ENCODE assay signal across 22 cellular contexts in the genomic region with DNA sequence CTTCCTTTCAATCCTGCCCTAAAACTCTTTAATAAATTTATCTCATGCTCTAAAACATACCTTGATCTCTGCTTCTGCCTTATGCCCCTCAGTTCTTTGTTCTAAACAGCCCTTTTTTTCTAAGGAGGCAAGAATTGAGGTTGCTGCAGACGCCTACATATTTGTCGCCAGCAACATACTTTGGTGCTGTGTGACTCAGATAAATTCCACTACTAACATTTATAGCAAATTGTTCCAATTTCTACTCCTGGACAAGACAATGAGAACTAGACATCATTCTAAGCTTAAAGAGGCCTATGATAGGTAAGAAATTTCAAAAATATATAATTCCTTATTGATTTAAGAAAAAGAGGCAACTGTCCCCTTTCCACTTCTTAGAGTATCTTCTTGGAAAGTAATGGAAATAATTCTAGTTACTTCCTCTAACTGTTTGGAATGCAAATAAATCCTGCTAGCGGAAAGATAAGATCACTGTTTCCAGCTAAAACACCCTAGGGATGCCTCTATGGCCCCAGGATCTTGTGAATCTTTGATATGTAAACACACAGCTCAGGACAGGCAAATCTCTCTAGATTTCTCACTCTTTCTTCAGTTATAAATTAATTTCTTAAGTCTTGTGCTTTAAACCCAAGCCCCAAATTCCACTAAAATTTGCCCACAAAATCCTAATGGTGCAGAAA.
DNase-seq lines count a peak whose midpoint lies in the region; ATAC-seq and TF ChIP-seq lines count a peak whose summit lies in the region.
"Had no signal": no experiment of that assay in that cellular context is flagged by ENCODE, and none has a peak within 500 bp of the region (broad histone marks: within the 10 kb centered on the region; RNA-seq: fewer than 3 reads in every experiment).

No MANE protein-coding gene starts in this region.

- no peak overlapping the region for H3K4me3 ChIP-seq in BJ (ENCODE audit: low read depth, low read length)
- no peak overlapping the region for H3K4me3 ChIP-seq in choroid plexus epithelial cell (ENCODE audit: low read depth, low read length)
- no peak overlapping the region for H3K4me3 ChIP-seq in smooth muscle cell
- H3K4me3 ChIP-seq in dorsolateral prefrontal cortex = no peak overlapping the region
- H3K4me3 ChIP-seq: mucosa of descending colon, stomach, tibial artery had no signal

- H3K36me3 ChIP-seq in BJ (ENCODE audit: control insufficient read depth, insufficient read depth, low read length) = no peaks in the 10 kb centered on the region
- H3K36me3 ChIP-seq in smooth muscle cell (ENCODE audit: low read depth) = no peaks in the 10 kb centered on the region
- H3K36me3 ChIP-seq: stomach, tibial artery had no signal

- H3K27ac ChIP-seq in smooth muscle cell (ENCODE audit: low read depth) (peak overlapping the region; percentile 48), dorsolateral prefrontal cortex (no peak overlapping the region)
- H3K27ac ChIP-seq: stomach, tibial artery had no signal

- no peak overlapping the region for H3K9ac ChIP-seq in smooth muscle cell (ENCODE audit: low read depth)

- TF ChIP-seq CTCF in BJ (IDR thresholded peaks at IDR 0.05; ENCODE audit: insufficient read depth, low read depth, low read length) (no peak), choroid plexus epithelial cell (conservative IDR thresholded peaks at IDR 0.05; ENCODE audit: low read depth, low read length) (no peak), smooth muscle cell (IDR thresholded peaks at IDR 0.05; ENCODE audit: borderline replicate concordance, insufficient read depth, poor library complexity, severe bottlenecking) (no peak), dorsolateral prefrontal cortex (IDR thresholded peaks at IDR 0.05 in 54 of 56, conservative IDR thresholded peaks at IDR 0.05 in 2 of 56; ENCODE audit: low read depth in 1 of 56, partially characterized antibody in 56 of 56) (no peak)

- intact Hi-C loops in dorsolateral prefrontal cortex (cut with DNase I) = no loop called here

- no peaks in the 10 kb centered on the region for H3K9me3 ChIP-seq in smooth muscle cell (replicated peaks; ENCODE audit: low read depth)
- H3K9me3 ChIP-seq: mucosa of descending colon, stomach, tibial artery had no signal

- CTCF ChIA-PET in BJ (lab: Yijun Ruan, JAX) = no interaction called here

- POLR2A ChIA-PET in BJ (lab: Charles Lee) = interaction anchor here (0.7 kb wide), 1 partner anchor 1285 kb away, joined by 3 read pairs; no protein-coding TSS in a partner anchor

- ATAC-seq in GM21390 (IDR thresholded peaks at IDR 0.05; ENCODE audit: unreplicated experiment) = no peak
- ATAC-seq: CD8-positive, alpha-beta T cell; left ventricle myocardium superior; mucosa of descending colon; natural killer cell treated with Interleukin-12 subunit alpha and Interleukin-12 subunit beta and Interleukin-15 and Interleukin-18, amount 100 ng/mL, for 72 hours; Panc1; T-cell had no signal

- DNase-seq in BJ (ENCODE audit: low read depth) = peak; percentile 34
- DNase-seq in M059J (ENCODE audit: low read depth) = peak; percentile 65
- peak; percentile 23 for DNase-seq in choroid plexus epithelial cell (ENCODE audit: low read depth)
- no peak for DNase-seq in smooth muscle cell (lab: John Stamatoyannopoulos, UW; ENCODE audit: unreplicated experiment)
- DNase-seq in dorsolateral prefrontal cortex = no peak
- DNase-seq in SW480 (ENCODE audit: low spot score) = no peak
- DNase-seq: activated CD4-positive, alpha-beta memory T cell treated with anti-CD3 and anti-CD28 coated beads for 36 hours; CD8-positive, alpha-beta T cell; left ventricle myocardium superior; mucosa of descending colon; NCI-H1105; NCI-H187 treated with DMSO at 0.1 percent for 48 hours; NCI-H526 treated with DMSO at 0.1 percent for 48 hours; SHP77; small intestine; stimulated activated CD4-positive, alpha-beta T cell treated with anti-CD3 and anti-CD28 coated beads, Interleukin-2, amount 100 ng/mL, for 24 hours; stomach; T-cell; tibial artery had no signal

- H3K4me2 ChIP-seq in smooth muscle cell = peak overlapping the region; percentile 53

- peaks cover 5% of the 10 kb centered on the region for H3K4me1 ChIP-seq in smooth muscle cell (ENCODE audit: low read depth)
- H3K4me1 ChIP-seq: stomach, tibial artery had no signal

- H3K79me2 ChIP-seq in smooth muscle cell (ENCODE audit: low read depth) = no peaks in the 10 kb centered on the region

- H2AFZ ChIP-seq in smooth muscle cell (ENCODE audit: low read depth) = no peak overlapping the region

- WGBS in smooth muscle cell (ENCODE audit: low lambda C conversion rate) = 10% methylated on average over 3 of the region's 3 CpGs

- H3K27me3 ChIP-seq in BJ (ENCODE audit: control insufficient read depth, insufficient read depth, low read length) = no peaks in the 10 kb centered on the region
- H3K27me3 ChIP-seq in smooth muscle cell (ENCODE audit: low read depth) = no peaks in the 10 kb centered on the region
- no peaks in the 10 kb centered on the region for H3K27me3 ChIP-seq in dorsolateral prefrontal cortex
- H3K27me3 ChIP-seq: stomach, tibial artery had no signal

- H3F3A ChIP-seq in smooth muscle cell (ENCODE audit: low read depth) = no peaks in the 10 kb centered on the region

- no peaks in the 10 kb centered on the region for H4K20me1 ChIP-seq in smooth muscle cell (ENCODE audit: low read depth)

Comparison
In these comparisons a context has a peak if more than half of its experiments do, and no peak if none do; other contexts are left out.
1. DNase-seq: peak in BJ (single experiment), M059J (single experiment) and choroid plexus epithelial cell (single experiment); none in smooth muscle cell (single experiment), dorsolateral prefrontal cortex (0 of 10) and SW480 (single experiment).